ENCODE assay signal across 10 cellular contexts in genomic region chr12:8629486-8630033, GRCh38. TPM values are rescaled to one million over a fixed set of nuclear protein-coding genes. Genes with fewer than 3 reads are reported as not detected.
DNase-seq lines count a peak whose midpoint lies in the region; ATAC-seq and TF ChIP-seq lines count a peak whose summit lies in the region.
"Had no signal": no experiment of that assay in that cellular context is flagged by ENCODE, and none has a peak within 500 bp of the region (broad histone marks: within the 10 kb centered on the region; RNA-seq: fewer than 3 reads in every experiment).

No MANE protein-coding gene starts in this region.

- H3K9me3 ChIP-seq in vagina: no peaks in the 10 kb centered on the region

- no peaks in the 10 kb centered on the region for H3K9me3 Mint-ChIP-seq in effector memory CD8-positive, alpha-beta T cell
- H3K9me3 Mint-ChIP-seq: T-helper 1 cell treated with Interleukin-12 subunit alpha and Interleukin-12 subunit beta and Interleukin-4 antibody, amounts not matched to agents 30 μg/mL and 1 μg/mL, for 36 hours had no signal

- no peaks in the 10 kb centered on the region for H3K36me3 ChIP-seq in mesendoderm (ENCODE audit: control insufficient read depth, insufficient read depth, low read length)
- no peaks in the 10 kb centered on the region for H3K36me3 ChIP-seq in vagina

- no peak for TF ChIP-seq CTCF in vagina (IDR thresholded peaks at IDR 0.05)

- no peak overlapping the region for H3K56ac ChIP-seq in mesendoderm (ENCODE audit: low read length)

- no peak overlapping the region for H3K23ac ChIP-seq in mesendoderm (ENCODE audit: low read length)

- no peak overlapping the region for H4K8ac ChIP-seq in mesendoderm (ENCODE audit: low read depth, low read length)

- no peaks in the 10 kb centered on the region for H3K36me3 Mint-ChIP-seq in effector memory CD8-positive, alpha-beta T cell (ENCODE audit: insufficient read depth)

- TF ChIP-seq POLR2A in GM18505 (IDR thresholded peaks at IDR 0.05; ENCODE audit: borderline replicate concordance, extremely low read depth, insufficient read depth, insufficient read length) (no peak), vagina (IDR thresholded peaks at IDR 0.05) (no peak)

- no peak overlapping the region for H3K27ac Mint-ChIP-seq in effector memory CD8-positive, alpha-beta T cell
- H3K27ac Mint-ChIP-seq: T-helper 1 cell treated with Interleukin-12 subunit alpha and Interleukin-12 subunit beta and Interleukin-4 antibody, amounts not matched to agents 30 μg/mL and 1 μg/mL, for 36 hours had no signal

- H2BK15ac ChIP-seq in mesendoderm (replicated peaks; ENCODE audit: low read depth): no peak overlapping the region

- no peak overlapping the region for H3K4ac ChIP-seq in mesendoderm (ENCODE audit: low read depth, low read length)

- peak; percentile 95 for ATAC-seq in GM18505 (IDR thresholded peaks at IDR 0.05; ENCODE audit: unreplicated experiment)
- ATAC-seq in GM21786 (IDR thresholded peaks at IDR 0.05; ENCODE audit: unreplicated experiment): peak; percentile 91
- peak; percentile 95 for ATAC-seq in HG03571 (IDR thresholded peaks at IDR 0.05; ENCODE audit: unreplicated experiment)
- ATAC-seq in effector memory CD8-positive, alpha-beta T cell (replicated peaks): no peak

- H3K18ac ChIP-seq in mesendoderm (ENCODE audit: low read length): peak overlapping the region; percentile 78

- intact Hi-C loops in vagina (cut with DNase I): no loop called here

- H3K27me3 ChIP-seq in mesendoderm (ENCODE audit: insufficient read depth, low read length, poor library complexity) (no peaks in the 10 kb centered on the region), vagina (no peaks in the 10 kb centered on the region)

- no CpG with 5 or more reads among the region's 3 CpGs for WGBS in mesendoderm (ENCODE audit: extremely low coverage, insufficient coverage, low lambda C conversion rate)

- H3K79me1 ChIP-seq in mesendoderm (ENCODE audit: low read length): no peaks in the 10 kb centered on the region

- H3K4me1 Mint-ChIP-seq in effector memory CD8-positive, alpha-beta T cell (ENCODE audit: low read depth in 2 of 2): no peaks in the 10 kb centered on the region

- no peak overlapping the region for H3K4me3 Mint-ChIP-seq in effector memory CD8-positive, alpha-beta T cell
- H3K4me3 Mint-ChIP-seq: H9; T-helper 1 cell treated with Interleukin-12 subunit alpha and Interleukin-12 subunit beta and Interleukin-4 antibody, amounts not matched to agents 30 μg/mL and 1 μg/mL, for 36 hours had no signal

- H3K4me2 ChIP-seq in mesendoderm (ENCODE audit: low read length): no peak overlapping the region

- H3K27ac ChIP-seq in mesendoderm (ENCODE audit: low read depth, low read length): no peak overlapping the region
- H3K27ac ChIP-seq in vagina: no peak overlapping the region

- no peak overlapping the region for H3K4me3 ChIP-seq in mesendoderm (ENCODE audit: low read length)
- H3K4me3 ChIP-seq in vagina: no peak overlapping the region

- H2AK5ac ChIP-seq in mesendoderm (ENCODE audit: low read length): no peak overlapping the region

- no peaks in the 10 kb centered on the region for H3K27me3 Mint-ChIP-seq in effector memory CD8-positive, alpha-beta T cell

- no peak for DNase-seq in mesendoderm
- no peak for DNase-seq in stimulated activated CD4-positive, alpha-beta T cell treated with anti-CD3 and anti-CD28 coated beads, Interleukin-12 subunit alpha, Interleukin-12 subunit beta, amount 100 ng/mL, for 4 hours
- no peak for DNase-seq in vagina (ENCODE audit: extremely low spot score in 2 of 2)
- DNase-seq in effector memory CD8-positive, alpha-beta T cell: no peak
- DNase-seq in NCI-H2196 treated with DMSO at 0.1 percent for 48 hours (lab: John Stamatoyannopoulos, UW; ENCODE audit: unreplicated experiment): no peak
- DNase-seq: H9 had no signal

- H3K9ac ChIP-seq in mesendoderm (ENCODE audit: low read length): no peak overlapping the region

- H4K5ac ChIP-seq in mesendoderm (ENCODE audit: low read length): no peak overlapping the region

- no peaks in the 10 kb centered on the region for H3K79me2 ChIP-seq in mesendoderm (ENCODE audit: control insufficient read depth, insufficient read depth, low read length)

- H3K4me1 ChIP-seq in mesendoderm (ENCODE audit: control insufficient read depth, low read depth, low read length) (no peaks in the 10 kb centered on the region), vagina (no peaks in the 10 kb centered on the region)

- H2BK5ac ChIP-seq in mesendoderm (ENCODE audit: low read length): no peak overlapping the region

- H2BK120ac ChIP-seq in mesendoderm (ENCODE audit: low read depth, low read length): peak overlapping the region; percentile 61

RNA-seq across cellular contexts. Expression of gene AICDA, which starts 16.9 kb away (rescaled TPM):
- polyA plus RNA-seq in mesendoderm (2013, experiment 1 of 2): 0.48 TPM
- 0.60 TPM for polyA plus RNA-seq in mesendoderm (2013, experiment 2 of 2)
- not detected for total RNA-seq in vagina

RNA-seq across cellular contexts. Expression of gene MFAP5, which starts 33.1 kb away (rescaled TPM):
- 1.2 TPM for polyA plus RNA-seq in mesendoderm (2013, experiment 1 of 2)
- polyA plus RNA-seq in mesendoderm (2013, experiment 2 of 2): 1.3 TPM
- total RNA-seq in vagina: 159 TPM
